In the genomic region with DNA sequence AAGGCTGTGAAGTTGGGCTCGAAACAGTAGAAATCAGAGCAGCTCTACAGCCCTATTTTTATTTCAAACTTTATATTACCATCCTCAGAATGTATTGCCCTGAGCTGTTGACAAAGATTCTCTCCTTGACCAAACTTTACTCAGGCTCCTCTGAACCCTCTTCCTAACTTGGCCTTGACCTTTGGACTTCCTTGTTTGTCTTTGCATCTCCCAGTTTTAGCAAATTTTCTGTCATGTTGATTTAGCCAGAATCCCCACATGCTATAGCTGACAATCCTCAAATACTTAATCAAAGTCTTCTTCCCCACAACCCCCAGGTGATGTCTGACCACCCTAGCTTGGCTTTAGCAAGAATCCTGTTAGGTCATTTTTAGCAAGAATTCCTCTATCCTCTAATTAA, we compare ENCODE assay signal across 1 cellular context.
TF ChIP-seq lines count a peak whose summit lies in the region.

No MANE protein-coding gene starts in this region.

TF ChIP-seq in HepG2, 621 proteins besides CTCF, POLR2A, EP300 and RAD21 (continued from another document and continues in another):
- TF ChIP-seq, protein P1, sequence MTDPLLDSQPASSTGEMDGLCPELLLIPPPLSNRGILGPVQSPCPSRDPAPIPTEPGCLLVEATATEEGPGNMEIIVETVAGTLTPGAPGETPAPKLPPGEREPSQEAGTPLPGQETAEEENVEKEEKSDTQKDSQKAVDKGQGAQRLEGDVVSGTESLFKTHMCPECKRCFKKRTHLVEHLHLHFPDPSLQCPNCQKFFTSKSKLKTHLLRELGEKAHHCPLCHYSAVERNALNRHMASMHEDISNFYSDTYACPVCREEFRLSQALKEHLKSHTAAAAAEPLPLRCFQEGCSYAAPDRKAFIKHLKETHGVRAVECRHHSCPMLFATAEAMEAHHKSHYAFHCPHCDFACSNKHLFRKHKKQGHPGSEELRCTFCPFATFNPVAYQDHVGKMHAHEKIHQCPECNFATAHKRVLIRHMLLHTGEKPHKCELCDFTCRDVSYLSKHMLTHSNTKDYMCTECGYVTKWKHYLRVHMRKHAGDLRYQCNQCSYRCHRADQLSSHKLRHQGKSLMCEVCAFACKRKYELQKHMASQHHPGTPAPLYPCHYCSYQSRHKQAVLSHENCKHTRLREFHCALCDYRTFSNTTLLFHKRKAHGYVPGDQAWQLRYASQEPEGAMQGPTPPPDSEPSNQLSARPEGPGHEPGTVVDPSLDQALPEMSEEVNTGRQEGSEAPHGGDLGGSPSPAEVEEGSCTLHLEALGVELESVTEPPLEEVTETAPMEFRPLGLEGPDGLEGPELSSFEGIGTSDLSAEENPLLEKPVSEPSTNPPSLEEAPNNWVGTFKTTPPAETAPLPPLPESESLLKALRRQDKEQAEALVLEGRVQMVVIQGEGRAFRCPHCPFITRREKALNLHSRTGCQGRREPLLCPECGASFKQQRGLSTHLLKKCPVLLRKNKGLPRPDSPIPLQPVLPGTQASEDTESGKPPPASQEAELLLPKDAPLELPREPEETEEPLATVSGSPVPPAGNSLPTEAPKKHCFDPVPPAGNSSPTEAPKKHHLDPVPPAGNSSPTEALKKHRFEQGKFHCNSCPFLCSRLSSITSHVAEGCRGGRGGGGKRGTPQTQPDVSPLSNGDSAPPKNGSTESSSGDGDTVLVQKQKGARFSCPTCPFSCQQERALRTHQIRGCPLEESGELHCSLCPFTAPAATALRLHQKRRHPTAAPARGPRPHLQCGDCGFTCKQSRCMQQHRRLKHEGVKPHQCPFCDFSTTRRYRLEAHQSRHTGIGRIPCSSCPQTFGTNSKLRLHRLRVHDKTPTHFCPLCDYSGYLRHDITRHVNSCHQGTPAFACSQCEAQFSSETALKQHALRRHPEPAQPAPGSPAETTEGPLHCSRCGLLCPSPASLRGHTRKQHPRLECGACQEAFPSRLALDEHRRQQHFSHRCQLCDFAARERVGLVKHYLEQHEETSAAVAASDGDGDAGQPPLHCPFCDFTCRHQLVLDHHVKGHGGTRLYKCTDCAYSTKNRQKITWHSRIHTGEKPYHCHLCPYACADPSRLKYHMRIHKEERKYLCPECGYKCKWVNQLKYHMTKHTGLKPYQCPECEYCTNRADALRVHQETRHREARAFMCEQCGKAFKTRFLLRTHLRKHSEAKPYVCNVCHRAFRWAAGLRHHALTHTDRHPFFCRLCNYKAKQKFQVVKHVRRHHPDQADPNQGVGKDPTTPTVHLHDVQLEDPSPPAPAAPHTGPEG (CRISPR knock-in tag; IDR thresholded peaks at IDR 0.05): no peak
- TF ChIP-seq ZNF367 (CRISPR knock-in tag; IDR thresholded peaks at IDR 0.05; ENCODE audit: borderline replicate concordance): no peak
- TF ChIP-seq, protein P2, sequence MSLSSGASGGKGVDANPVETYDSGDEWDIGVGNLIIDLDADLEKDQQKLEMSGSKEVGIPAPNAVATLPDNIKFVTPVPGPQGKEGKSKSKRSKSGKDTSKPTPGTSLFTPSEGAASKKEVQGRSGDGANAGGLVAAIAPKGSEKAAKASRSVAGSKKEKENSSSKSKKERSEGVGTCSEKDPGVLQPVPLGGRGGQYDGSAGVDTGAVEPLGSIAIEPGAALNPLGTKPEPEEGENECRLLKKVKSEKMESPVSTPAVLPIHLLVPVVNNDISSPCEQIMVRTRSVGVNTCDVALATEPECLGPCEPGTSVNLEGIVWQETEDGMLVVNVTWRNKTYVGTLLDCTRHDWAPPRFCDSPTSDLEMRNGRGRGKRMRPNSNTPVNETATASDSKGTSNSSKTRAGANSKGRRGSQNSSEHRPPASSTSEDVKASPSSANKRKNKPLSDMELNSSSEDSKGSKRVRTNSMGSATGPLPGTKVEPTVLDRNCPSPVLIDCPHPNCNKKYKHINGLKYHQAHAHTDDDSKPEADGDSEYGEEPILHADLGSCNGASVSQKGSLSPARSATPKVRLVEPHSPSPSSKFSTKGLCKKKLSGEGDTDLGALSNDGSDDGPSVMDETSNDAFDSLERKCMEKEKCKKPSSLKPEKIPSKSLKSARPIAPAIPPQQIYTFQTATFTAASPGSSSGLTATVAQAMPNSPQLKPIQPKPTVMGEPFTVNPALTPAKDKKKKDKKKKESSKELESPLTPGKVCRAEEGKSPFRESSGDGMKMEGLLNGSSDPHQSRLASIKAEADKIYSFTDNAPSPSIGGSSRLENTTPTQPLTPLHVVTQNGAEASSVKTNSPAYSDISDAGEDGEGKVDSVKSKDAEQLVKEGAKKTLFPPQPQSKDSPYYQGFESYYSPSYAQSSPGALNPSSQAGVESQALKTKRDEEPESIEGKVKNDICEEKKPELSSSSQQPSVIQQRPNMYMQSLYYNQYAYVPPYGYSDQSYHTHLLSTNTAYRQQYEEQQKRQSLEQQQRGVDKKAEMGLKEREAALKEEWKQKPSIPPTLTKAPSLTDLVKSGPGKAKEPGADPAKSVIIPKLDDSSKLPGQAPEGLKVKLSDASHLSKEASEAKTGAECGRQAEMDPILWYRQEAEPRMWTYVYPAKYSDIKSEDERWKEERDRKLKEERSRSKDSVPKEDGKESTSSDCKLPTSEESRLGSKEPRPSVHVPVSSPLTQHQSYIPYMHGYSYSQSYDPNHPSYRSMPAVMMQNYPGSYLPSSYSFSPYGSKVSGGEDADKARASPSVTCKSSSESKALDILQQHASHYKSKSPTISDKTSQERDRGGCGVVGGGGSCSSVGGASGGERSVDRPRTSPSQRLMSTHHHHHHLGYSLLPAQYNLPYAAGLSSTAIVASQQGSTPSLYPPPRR (CRISPR knock-in tag; IDR thresholded peaks at IDR 0.05; ENCODE audit: borderline replicate concordance): peak; percentile 68; the same call in 1 of the 2 replicates
- TF ChIP-seq ZNF616 (CRISPR knock-in tag; IDR thresholded peaks at IDR 0.05; ENCODE audit: low read depth): no peak
- 0 out of 2 replicates have a peak, but pooled peaks have one; percentile 9 for TF ChIP-seq HMG20B (CRISPR knock-in tag; conservative IDR thresholded peaks at IDR 0.05)
- no peak for TF ChIP-seq SALL2 (CRISPR knock-in tag; IDR thresholded peaks at IDR 0.05)
- TF ChIP-seq GABPB1 (CRISPR knock-in tag; IDR thresholded peaks at IDR 0.05): no peak
- peak; percentile 55 for TF ChIP-seq ZNF331 (CRISPR knock-in tag; IDR thresholded peaks at IDR 0.05)
- TF ChIP-seq SKI (IDR thresholded peaks at IDR 0.05; ENCODE audit: partially characterized antibody): peak; percentile 76
- TF ChIP-seq, protein P3, sequence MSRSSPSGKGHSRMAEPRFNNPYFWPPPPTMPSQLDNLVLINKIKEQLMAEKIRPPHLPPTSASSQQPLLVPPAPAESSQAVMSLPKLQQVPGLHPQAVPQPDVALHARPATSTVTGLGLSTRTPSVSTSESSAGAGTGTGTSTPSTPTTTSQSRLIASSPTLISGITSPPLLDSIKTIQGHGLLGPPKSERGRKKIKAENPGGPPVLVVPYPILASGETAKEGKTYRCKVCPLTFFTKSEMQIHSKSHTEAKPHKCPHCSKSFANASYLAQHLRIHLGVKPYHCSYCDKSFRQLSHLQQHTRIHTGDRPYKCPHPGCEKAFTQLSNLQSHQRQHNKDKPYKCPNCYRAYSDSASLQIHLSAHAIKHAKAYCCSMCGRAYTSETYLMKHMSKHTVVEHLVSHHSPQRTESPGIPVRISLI (CRISPR knock-in tag; IDR thresholded peaks at IDR 0.05; ENCODE audit: borderline replicate concordance): peak; percentile 55; the same call in 1 of the 2 replicates
- no peak for TF ChIP-seq ZC3H13 (CRISPR knock-in tag; IDR thresholded peaks at IDR 0.05)
- no peak for TF ChIP-seq ZNF567 (CRISPR knock-in tag; IDR thresholded peaks at IDR 0.05; ENCODE audit: borderline replicate concordance)
- no peak for TF ChIP-seq NFRKB (IDR thresholded peaks at IDR 0.05)
- peak; percentile 51; the same call in 1 of the 2 replicates for TF ChIP-seq BCL6 (CRISPR knock-in tag; IDR thresholded peaks at IDR 0.05)
- TF ChIP-seq, protein P4, sequence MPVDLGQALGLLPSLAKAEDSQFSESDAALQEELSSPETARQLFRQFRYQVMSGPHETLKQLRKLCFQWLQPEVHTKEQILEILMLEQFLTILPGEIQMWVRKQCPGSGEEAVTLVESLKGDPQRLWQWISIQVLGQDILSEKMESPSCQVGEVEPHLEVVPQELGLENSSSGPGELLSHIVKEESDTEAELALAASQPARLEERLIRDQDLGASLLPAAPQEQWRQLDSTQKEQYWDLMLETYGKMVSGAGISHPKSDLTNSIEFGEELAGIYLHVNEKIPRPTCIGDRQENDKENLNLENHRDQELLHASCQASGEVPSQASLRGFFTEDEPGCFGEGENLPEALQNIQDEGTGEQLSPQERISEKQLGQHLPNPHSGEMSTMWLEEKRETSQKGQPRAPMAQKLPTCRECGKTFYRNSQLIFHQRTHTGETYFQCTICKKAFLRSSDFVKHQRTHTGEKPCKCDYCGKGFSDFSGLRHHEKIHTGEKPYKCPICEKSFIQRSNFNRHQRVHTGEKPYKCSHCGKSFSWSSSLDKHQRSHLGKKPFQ (CRISPR knock-in tag; IDR thresholded peaks at IDR 0.05; ENCODE audit: insufficient replicate concordance): no peak
- TF ChIP-seq ASH2L (IDR thresholded peaks at IDR 0.05; ENCODE audit: insufficient read length, low read depth, low read length): no peak
- TF ChIP-seq HDAC2 (CRISPR knock-in tag; IDR thresholded peaks at IDR 0.05): peak; percentile 88
- TF ChIP-seq ZNF749 (CRISPR knock-in tag; IDR thresholded peaks at IDR 0.05; ENCODE audit: borderline replicate concordance): no peak
- peak; percentile 69 for TF ChIP-seq TEAD3 (CRISPR knock-in tag; optimal IDR thresholded peaks at IDR 0.05; ENCODE audit: borderline replicate concordance)
- no peak for TF ChIP-seq RFX5 (IDR thresholded peaks at IDR 0.05; ENCODE audit: low read depth, low read length)
- TF ChIP-seq, protein P5, sequence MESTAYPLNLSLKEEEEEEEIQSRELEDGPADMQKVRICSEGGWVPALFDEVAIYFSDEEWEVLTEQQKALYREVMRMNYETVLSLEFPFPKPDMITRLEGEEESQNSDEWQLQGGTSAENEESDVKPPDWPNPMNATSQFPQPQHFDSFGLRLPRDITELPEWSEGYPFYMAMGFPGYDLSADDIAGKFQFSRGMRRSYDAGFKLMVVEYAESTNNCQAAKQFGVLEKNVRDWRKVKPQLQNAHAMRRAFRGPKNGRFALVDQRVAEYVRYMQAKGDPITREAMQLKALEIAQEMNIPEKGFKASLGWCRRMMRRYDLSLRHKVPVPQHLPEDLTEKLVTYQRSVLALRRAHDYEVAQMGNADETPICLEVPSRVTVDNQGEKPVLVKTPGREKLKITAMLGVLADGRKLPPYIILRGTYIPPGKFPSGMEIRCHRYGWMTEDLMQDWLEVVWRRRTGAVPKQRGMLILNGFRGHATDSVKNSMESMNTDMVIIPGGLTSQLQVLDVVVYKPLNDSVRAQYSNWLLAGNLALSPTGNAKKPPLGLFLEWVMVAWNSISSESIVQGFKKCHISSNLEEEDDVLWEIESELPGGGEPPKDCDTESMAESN (CRISPR knock-in tag; conservative IDR thresholded peaks at IDR 0.05): 0 out of 2 replicates have a peak, but pooled peaks have one; percentile 9
- TF ChIP-seq KDM5A (IDR thresholded peaks at IDR 0.05; ENCODE audit: borderline replicate concordance, low read length): no peak
- TF ChIP-seq, protein P6, sequence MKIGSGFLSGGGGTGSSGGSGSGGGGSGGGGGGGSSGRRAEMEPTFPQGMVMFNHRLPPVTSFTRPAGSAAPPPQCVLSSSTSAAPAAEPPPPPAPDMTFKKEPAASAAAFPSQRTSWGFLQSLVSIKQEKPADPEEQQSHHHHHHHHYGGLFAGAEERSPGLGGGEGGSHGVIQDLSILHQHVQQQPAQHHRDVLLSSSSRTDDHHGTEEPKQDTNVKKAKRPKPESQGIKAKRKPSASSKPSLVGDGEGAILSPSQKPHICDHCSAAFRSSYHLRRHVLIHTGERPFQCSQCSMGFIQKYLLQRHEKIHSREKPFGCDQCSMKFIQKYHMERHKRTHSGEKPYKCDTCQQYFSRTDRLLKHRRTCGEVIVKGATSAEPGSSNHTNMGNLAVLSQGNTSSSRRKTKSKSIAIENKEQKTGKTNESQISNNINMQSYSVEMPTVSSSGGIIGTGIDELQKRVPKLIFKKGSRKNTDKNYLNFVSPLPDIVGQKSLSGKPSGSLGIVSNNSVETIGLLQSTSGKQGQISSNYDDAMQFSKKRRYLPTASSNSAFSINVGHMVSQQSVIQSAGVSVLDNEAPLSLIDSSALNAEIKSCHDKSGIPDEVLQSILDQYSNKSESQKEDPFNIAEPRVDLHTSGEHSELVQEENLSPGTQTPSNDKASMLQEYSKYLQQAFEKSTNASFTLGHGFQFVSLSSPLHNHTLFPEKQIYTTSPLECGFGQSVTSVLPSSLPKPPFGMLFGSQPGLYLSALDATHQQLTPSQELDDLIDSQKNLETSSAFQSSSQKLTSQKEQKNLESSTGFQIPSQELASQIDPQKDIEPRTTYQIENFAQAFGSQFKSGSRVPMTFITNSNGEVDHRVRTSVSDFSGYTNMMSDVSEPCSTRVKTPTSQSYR (CRISPR knock-in tag; IDR thresholded peaks at IDR 0.05; ENCODE audit: borderline replicate concordance): peak; percentile 24; the same call in 1 of the 2 replicates
- TF ChIP-seq SRSF9 (IDR thresholded peaks at IDR 0.05; ENCODE audit: borderline replicate concordance, insufficient read depth, low read depth, low read length, poor library complexity, severe bottlenecking): no peak
- TF ChIP-seq, protein P7, sequence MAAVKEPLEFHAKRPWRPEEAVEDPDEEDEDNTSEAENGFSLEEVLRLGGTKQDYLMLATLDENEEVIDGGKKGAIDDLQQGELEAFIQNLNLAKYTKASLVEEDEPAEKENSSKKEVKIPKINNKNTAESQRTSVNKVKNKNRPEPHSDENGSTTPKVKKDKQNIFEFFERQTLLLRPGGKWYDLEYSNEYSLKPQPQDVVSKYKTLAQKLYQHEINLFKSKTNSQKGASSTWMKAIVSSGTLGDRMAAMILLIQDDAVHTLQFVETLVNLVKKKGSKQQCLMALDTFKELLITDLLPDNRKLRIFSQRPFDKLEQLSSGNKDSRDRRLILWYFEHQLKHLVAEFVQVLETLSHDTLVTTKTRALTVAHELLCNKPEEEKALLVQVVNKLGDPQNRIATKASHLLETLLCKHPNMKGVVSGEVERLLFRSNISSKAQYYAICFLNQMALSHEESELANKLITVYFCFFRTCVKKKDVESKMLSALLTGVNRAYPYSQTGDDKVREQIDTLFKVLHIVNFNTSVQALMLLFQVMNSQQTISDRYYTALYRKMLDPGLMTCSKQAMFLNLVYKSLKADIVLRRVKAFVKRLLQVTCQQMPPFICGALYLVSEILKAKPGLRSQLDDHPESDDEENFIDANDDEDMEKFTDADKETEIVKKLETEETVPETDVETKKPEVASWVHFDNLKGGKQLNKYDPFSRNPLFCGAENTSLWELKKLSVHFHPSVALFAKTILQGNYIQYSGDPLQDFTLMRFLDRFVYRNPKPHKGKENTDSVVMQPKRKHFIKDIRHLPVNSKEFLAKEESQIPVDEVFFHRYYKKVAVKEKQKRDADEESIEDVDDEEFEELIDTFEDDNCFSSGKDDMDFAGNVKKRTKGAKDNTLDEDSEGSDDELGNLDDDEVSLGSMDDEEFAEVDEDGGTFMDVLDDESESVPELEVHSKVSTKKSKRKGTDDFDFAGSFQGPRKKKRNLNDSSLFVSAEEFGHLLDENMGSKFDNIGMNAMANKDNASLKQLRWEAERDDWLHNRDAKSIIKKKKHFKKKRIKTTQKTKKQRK (IDR thresholded peaks at IDR 0.05; ENCODE audit: low read length): no peak
- TF ChIP-seq CCDC6 (CRISPR knock-in tag; IDR thresholded peaks at IDR 0.05): no peak
- TF ChIP-seq GATAD2A (CRISPR knock-in tag; IDR thresholded peaks at IDR 0.05): peak; percentile 90
- TF ChIP-seq SMARCE1 (IDR thresholded peaks at IDR 0.05; ENCODE audit: borderline replicate concordance): no peak
- TF ChIP-seq ZNF30 (CRISPR knock-in tag; IDR thresholded peaks at IDR 0.05): no peak
- TF ChIP-seq FOXA1 (IDR thresholded peaks at IDR 0.05): peak; percentile 74
- peak; percentile 92 for TF ChIP-seq FOXA1 (CRISPR knock-in tag; IDR thresholded peaks at IDR 0.05)
